ENCODE assay signal across 1 cellular context in the genomic region with DNA sequence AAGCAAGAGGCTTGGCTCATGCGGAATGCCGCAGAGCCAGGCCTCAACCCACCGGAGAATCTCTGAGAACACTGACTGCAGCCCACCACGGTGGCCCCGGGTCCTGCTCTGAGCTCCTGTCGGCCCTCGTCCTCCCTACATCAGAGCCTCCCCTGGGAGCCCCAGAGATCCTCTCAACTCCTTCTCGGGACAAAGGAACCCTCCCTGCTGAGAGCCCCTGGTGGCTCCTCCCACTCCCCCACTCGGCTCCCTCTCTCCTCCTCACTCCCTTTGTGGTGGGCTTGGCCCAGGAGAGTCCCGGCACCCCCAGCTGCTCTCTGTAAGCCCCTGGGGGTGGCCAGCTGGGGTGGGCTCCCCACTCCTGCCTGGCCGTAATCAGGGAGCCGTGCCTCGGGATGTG.
TF ChIP-seq lines count a peak whose summit lies in the region.

No MANE protein-coding gene starts in this region.

TF ChIP-seq in H1, 55 proteins besides CTCF, POLR2A, EP300 and RAD21:
- TF ChIP-seq RBBP5 (IDR thresholded peaks at IDR 0.05; ENCODE audit: borderline replicate concordance, low read depth, low read length) = no peak
- TF ChIP-seq TAF7 (optimal IDR thresholded peaks at IDR 0.05; ENCODE audit: borderline replicate concordance, low read depth, low read length) = no peak
- no peak for TF ChIP-seq FOSL1 (IDR thresholded peaks at IDR 0.05; ENCODE audit: insufficient read depth, low read depth, low read length)
- TF ChIP-seq, protein P1, sequence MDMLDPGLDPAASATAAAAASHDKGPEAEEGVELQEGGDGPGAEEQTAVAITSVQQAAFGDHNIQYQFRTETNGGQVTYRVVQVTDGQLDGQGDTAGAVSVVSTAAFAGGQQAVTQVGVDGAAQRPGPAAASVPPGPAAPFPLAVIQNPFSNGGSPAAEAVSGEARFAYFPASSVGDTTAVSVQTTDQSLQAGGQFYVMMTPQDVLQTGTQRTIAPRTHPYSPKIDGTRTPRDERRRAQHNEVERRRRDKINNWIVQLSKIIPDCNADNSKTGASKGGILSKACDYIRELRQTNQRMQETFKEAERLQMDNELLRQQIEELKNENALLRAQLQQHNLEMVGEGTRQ (IDR thresholded peaks at IDR 0.05; ENCODE audit: low read length) = no peak
- no peak for TF ChIP-seq POLR2AphosphoS5 (IDR thresholded peaks at IDR 0.05; ENCODE audit: low read depth, low read length)
- no peak for TF ChIP-seq HDAC6 (IDR thresholded peaks at IDR 0.05; ENCODE audit: low read depth, low read length)
- no peak for TF ChIP-seq ZNF274 (IDR thresholded peaks at IDR 0.05; ENCODE audit: borderline replicate concordance, extremely low read depth, low read length)
- no peak for TF ChIP-seq CTBP2 (IDR thresholded peaks at IDR 0.05; ENCODE audit: borderline replicate concordance, insufficient read depth, insufficient read length, low read length)
